Comparison of ENCODE assay signal across 9 cellular contexts in the genomic region with DNA sequence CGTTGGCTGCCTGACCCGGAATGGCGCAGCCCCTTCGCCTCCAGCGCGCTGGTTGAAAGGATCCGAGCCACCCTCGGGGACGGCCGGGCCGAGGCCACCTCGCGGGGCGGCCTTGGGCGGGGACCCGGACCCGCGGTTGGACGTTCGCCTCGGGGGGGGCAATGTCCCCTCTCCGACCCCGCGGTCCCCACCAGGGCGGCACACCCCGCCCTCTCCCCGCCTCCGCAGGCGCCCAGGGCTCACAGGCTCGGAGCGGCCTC. TPM values are rescaled to one million over a fixed set of nuclear protein-coding genes. Genes with fewer than 3 reads are reported as not detected.
DNase-seq lines count a peak whose midpoint lies in the region; ATAC-seq, FAIRE-seq and TF ChIP-seq lines count a peak whose summit lies in the region.
"Had no signal": no experiment of that assay in that cellular context is flagged by ENCODE, and none has a peak within 500 bp of the region (broad histone marks: within the 10 kb centered on the region; RNA-seq: fewer than 3 reads in every experiment).

No MANE protein-coding gene starts in this region.

- no peak for DNase-seq in NT2/D1 (ENCODE audit: low read depth, low spot score)
- DNase-seq in endothelial cell of umbilical vein (ENCODE audit: low read depth, low spot score), result no peak
- no peak for DNase-seq in UCSD-AML1 (lab: John Stamatoyannopoulos, UW; ENCODE audit: unreplicated experiment)
- DNase-seq in OCI-M1 (lab: John Stamatoyannopoulos, UW), result no peak
- DNase-seq: naive B cell had no signal

- H3K9me1 ChIP-seq in endothelial cell of umbilical vein (replicated peaks; ENCODE audit: control insufficient read depth, extremely low read depth, insufficient read depth, low read length), result no peaks in the 10 kb centered on the region

- no TSS peak for BruUV-seq in endothelial cell of umbilical vein (replicated peaks; lab: Mats Ljungman, UMichigan)

- H3K4me2 ChIP-seq in endothelial cell of umbilical vein (ENCODE audit: insufficient read depth, low read length), result peak overlapping the region; percentile 63

- FAIRE-seq in endothelial cell of umbilical vein (lab: Jason Lieb, UNC), result no peak
- FAIRE-seq: G401.6 had no signal

- 3% methylated on average over 31 of the region's 31 CpGs for WGBS in thymus

- no peak for TF ChIP-seq CTCF in endothelial cell of umbilical vein (IDR thresholded peaks at IDR 0.05; ENCODE audit: extremely low read depth in 1 of 2, insufficient read depth in 1 of 2, low read depth in 1 of 2, low read length in 2 of 2)

- H3K9me3 ChIP-seq in NT2/D1 (ENCODE audit: insufficient read depth, low read length), result no peaks in the 10 kb centered on the region
- H3K9me3 ChIP-seq in endothelial cell of umbilical vein (replicated peaks; ENCODE audit: control insufficient read depth, insufficient read depth, low read length), result no peaks in the 10 kb centered on the region
- H3K9me3 ChIP-seq in mononuclear cell (ENCODE audit: low read depth, low read length), result no peaks in the 10 kb centered on the region
- H3K9me3 ChIP-seq in thymus (ENCODE audit: control insufficient read depth), result no peaks in the 10 kb centered on the region

- dilution Hi-C loops in endothelial cell of umbilical vein (cut with MboI; ENCODE audit: extremely low pct_ligation_motif_present, low sequenced_read_pairs), result no loop called here

- H4K20me1 ChIP-seq in endothelial cell of umbilical vein (replicated peaks; ENCODE audit: control insufficient read depth, extremely low read depth, insufficient read depth, low read length), result no peaks in the 10 kb centered on the region

- H3K4me1 ChIP-seq in NT2/D1 (ENCODE audit: insufficient read depth, insufficient read length), result peaks cover 18% of the 10 kb centered on the region
- peaks cover 4% of the 10 kb centered on the region for H3K4me1 ChIP-seq in endothelial cell of umbilical vein (ENCODE audit: control insufficient read depth, extremely low read depth, insufficient read depth, low read length)
- peaks cover 5% of the 10 kb centered on the region for H3K4me1 ChIP-seq in mononuclear cell (ENCODE audit: insufficient read depth, low read length)
- peaks cover 2% of the 10 kb centered on the region for H3K4me1 ChIP-seq in thymus (ENCODE audit: control insufficient read depth, insufficient read depth, low read length)

- H3K27ac ChIP-seq in endothelial cell of umbilical vein (ENCODE audit: insufficient read depth, low read depth, low read length) (no peak overlapping the region), thymus (ENCODE audit: low read depth) (no peak overlapping the region)

- intact Hi-C loops in endothelial cell of umbilical vein (cut with micrococcal nuclease), result loop anchor here (2.0 kb wide), 1 partner anchor 16 kb away; no protein-coding TSS in a partner anchor

- CTCF ChIA-PET in endothelial cell of umbilical vein (lab: Charles Lee), result interaction anchor here (0.7 to 3.1 kb wide), 2 partner anchors 20 to 77 kb away, joined by 3 to 13 read pairs; no protein-coding TSS in a partner anchor

- H3K36me3 ChIP-seq in NT2/D1 (ENCODE audit: insufficient read depth, insufficient read length, low read length) (no peaks in the 10 kb centered on the region), endothelial cell of umbilical vein (ENCODE audit: control insufficient read depth in 2 of 2, extremely low read depth in 1 of 2, insufficient read depth in 2 of 2, low read length in 2 of 2) (no peaks in the 10 kb centered on the region), thymus (ENCODE audit: control insufficient read depth, insufficient read depth) (no peaks in the 10 kb centered on the region)

- H3K27me3 ChIP-seq in NT2/D1 (ENCODE audit: insufficient read depth, insufficient read length) (peaks cover 56% of the 10 kb centered on the region), endothelial cell of umbilical vein (ENCODE audit: control insufficient read depth in 2 of 2, insufficient read depth in 2 of 2, low read length in 2 of 2) (peaks cover 8 to 20% of the 10 kb centered on the region in 2 experiments), mononuclear cell (ENCODE audit: insufficient read depth, low read length) (peaks cover 12% of the 10 kb centered on the region), thymus (ENCODE audit: control insufficient read depth, insufficient read depth) (peaks cover 54% of the 10 kb centered on the region)

- no peak for ATAC-seq in GM21360 (IDR thresholded peaks at IDR 0.05; ENCODE audit: unreplicated experiment)

- no peaks in the 10 kb centered on the region for H3K79me2 ChIP-seq in endothelial cell of umbilical vein (ENCODE audit: control insufficient read depth, insufficient read depth, low read length)

- POLR2A ChIA-PET in endothelial cell of umbilical vein (lab: Charles Lee), result no interaction called here

- H2AFZ ChIP-seq in endothelial cell of umbilical vein (ENCODE audit: low read depth, low read length), result peak overlapping the region; percentile 77

- peak overlapping the region; percentile 56 for H3K4me3 ChIP-seq in NT2/D1 (ENCODE audit: insufficient read length, low read depth)
- H3K4me3 ChIP-seq in endothelial cell of umbilical vein (replicated peaks in 1 of 3; ENCODE audit: insufficient read depth in 1 of 3, low read depth in 1 of 3, low read length in 3 of 3), result peak overlapping the region in 2 of 3 experiments; percentile 16 to 45
- peak overlapping the region; percentile 8 for H3K4me3 ChIP-seq in mononuclear cell (ENCODE audit: low read length)
- H3K4me3 ChIP-seq in thymus (ENCODE audit: low read length), result peak overlapping the region; percentile 57

- TF ChIP-seq POLR2A in endothelial cell of umbilical vein (IDR thresholded peaks at IDR 0.05; ENCODE audit: low read depth, low read length), result no peak

- H3K9ac ChIP-seq in NT2/D1 (ENCODE audit: insufficient read length, low read depth) (peak overlapping the region; percentile 77), endothelial cell of umbilical vein (replicated peaks; ENCODE audit: extremely low read depth, insufficient read depth, low read length) (no peak overlapping the region)

TF ChIP-seq in endothelial cell of umbilical vein, 7 proteins besides CTCF, POLR2A, EP300 and RAD21:
- no peak for TF ChIP-seq JUN (IDR thresholded peaks at IDR 0.05; ENCODE audit: borderline replicate concordance, insufficient read depth, insufficient read length, low read depth)
- peak; percentile 68 for TF ChIP-seq EZH2 (IDR thresholded peaks at IDR 0.05; ENCODE audit: borderline replicate concordance, low read depth, low read length, severe bottlenecking)
TF ChIP-seq in endothelial cell of umbilical vein: peak in this region for 1.

RNA-seq across cellular contexts. Expression of gene SOX8, which starts 1.0 kb away (rescaled TPM):
- total RNA-seq in endothelial cell of umbilical vein (0.42 and 0.53 TPM in 2 replicates), mononuclear cell (1.0 TPM)
- polyA plus RNA-seq in endothelial cell of umbilical vein (0.52 and 0.72 TPM in 2 replicates), thymus (2.1 TPM)
- 0.35 and 0.37 TPM in 2 replicates for polyA plus RNA-seq in endothelial cell of umbilical vein (2011; cell fraction: cytosol; rRNA removed)
- polyA plus RNA-seq in endothelial cell of umbilical vein (2011; cell fraction: nucleus; rRNA removed), result 3.1 and 3.3 TPM in 2 replicates
- 0.29 and 0.45 TPM in 2 replicates for polyA plus RNA-seq in endothelial cell of umbilical vein (2012)
- polyA minus RNA-seq in endothelial cell of umbilical vein, result 0.17 and 0.25 TPM in 2 replicates
- not detected for polyA minus RNA-seq in endothelial cell of umbilical vein (2011; cell fraction: cytosol; rRNA and poly(A)+ RNA removed)
- 0.24 and 0.53 TPM in 2 replicates for polyA minus RNA-seq in endothelial cell of umbilical vein (2011; cell fraction: nucleus; rRNA and poly(A)+ RNA removed)

RNA-seq across cellular contexts. Expression of gene LMF1, which starts 9.7 kb away (rescaled TPM):
- total RNA-seq in endothelial cell of umbilical vein (12.5 and 17.8 TPM in 2 replicates), mononuclear cell (17.4 TPM)
- polyA plus RNA-seq in endothelial cell of umbilical vein (14.3 and 17.8 TPM in 2 replicates), thymus (22.8 TPM)
- 6.7 and 7.5 TPM in 2 replicates for polyA plus RNA-seq in endothelial cell of umbilical vein (2011; cell fraction: cytosol; rRNA removed)
- 17.8 and 26.6 TPM in 2 replicates for polyA plus RNA-seq in endothelial cell of umbilical vein (2011; cell fraction: nucleus; rRNA removed)
- 15.8 and 23.9 TPM in 2 replicates for polyA plus RNA-seq in endothelial cell of umbilical vein (2012)
- polyA minus RNA-seq in endothelial cell of umbilical vein, result 30.9 and 34.6 TPM in 2 replicates
- 13.3 TPM for polyA minus RNA-seq in endothelial cell of umbilical vein (2011; cell fraction: cytosol; rRNA and poly(A)+ RNA removed)
- polyA minus RNA-seq in endothelial cell of umbilical vein (2011; cell fraction: nucleus; rRNA and poly(A)+ RNA removed), result 16.7 and 20.3 TPM in 2 replicates
